ENCODE assay signal across 24 cellular contexts in genomic region chr3:48982686-48983085, GRCh38.
"Had no signal": no experiment of that assay in that cellular context is flagged by ENCODE, and none has a peak within 500 bp of the region (broad histone marks: within the 10 kb centered on the region; RNA-seq: fewer than 3 reads in every experiment).

No MANE protein-coding gene starts in this region.

- H3K27me3 Mint-ChIP-seq: activated naive CD4-positive, alpha-beta T cell treated with anti-CD3 and anti-CD28 coated beads, Interleukin-2, amount 10 ng/mL, durations not matched to agents 7 days and 5 days; stimulated activated naive CD8-positive, alpha-beta T cell treated with anti-CD3 and anti-CD28 coated beads, Interleukin-15, amount 100 ng/mL, for 72 hours; T-cell had no signal

- H3K4me1 Mint-ChIP-seq: endodermal cell had no signal

- H3K4me1 ChIP-seq: gastrocnemius medialis, pancreas, psoas muscle, right atrium auricular region, tibial artery had no signal

- ATAC-seq: gastrocnemius medialis; natural killer cell; pancreas; psoas muscle; stimulated activated naive CD8-positive, alpha-beta T cell treated with anti-CD3 and anti-CD28 coated beads, Interleukin-15, amount 100 ng/mL, for 72 hours; T-cell had no signal

- H3K9me3 Mint-ChIP-seq: activated naive CD4-positive, alpha-beta T cell treated with anti-CD3 and anti-CD28 coated beads, Interleukin-2, amount 10 ng/mL, durations not matched to agents 7 days and 5 days; brain; endodermal cell; natural killer cell; stimulated activated naive CD8-positive, alpha-beta T cell treated with anti-CD3 and anti-CD28 coated beads, Interleukin-15, amount 100 ng/mL, for 72 hours; T-cell; T-helper 2 cell treated with Interferon-gamma antibody and Interleukin-4, amounts not matched to agents 5 μg/mL and 100 μg/mL, for 36 hours had no signal

- H3K27ac ChIP-seq: coronary artery, esophagus squamous epithelium, gastrocnemius medialis, pancreas, psoas muscle, right atrium auricular region, spleen, tibial artery, WERI-Rb-1 had no signal

- H3K9me3 ChIP-seq: esophagus squamous epithelium, gastrocnemius medialis, left ventricle myocardium inferior, pancreas, psoas muscle, right atrium auricular region, spleen, tibial artery had no signal

- H3K4me3 ChIP-seq: coronary artery, esophagus squamous epithelium, gastrocnemius medialis, left ventricle myocardium inferior, pancreas, psoas muscle, right atrium auricular region, spleen, tibial artery had no signal

- H3K4me3 Mint-ChIP-seq: activated naive CD4-positive, alpha-beta T cell treated with anti-CD3 and anti-CD28 coated beads, Interleukin-2, amount 10 ng/mL, durations not matched to agents 7 days and 5 days; brain; endodermal cell; natural killer cell; stimulated activated naive CD8-positive, alpha-beta T cell treated with anti-CD3 and anti-CD28 coated beads, Interleukin-15, amount 100 ng/mL, for 72 hours; T-cell; T-helper 2 cell treated with Interferon-gamma antibody and Interleukin-4, amounts not matched to agents 5 μg/mL and 100 μg/mL, for 36 hours had no signal

- H3K27ac Mint-ChIP-seq: endodermal cell; T-helper 2 cell treated with Interferon-gamma antibody and Interleukin-4, amounts not matched to agents 5 μg/mL and 100 μg/mL, for 36 hours had no signal

- DNase-seq: activated CD4-positive, alpha-beta T cell treated with anti-CD3 and anti-CD28 coated beads, Interleukin-2, amount 50 U/mL, for 1 hour; activated CD4-positive, CD25-positive, alpha-beta regulatory T cell treated with anti-CD3 and anti-CD28 coated beads, Interleukin-2, amount 50 U/mL, for 72 hours; activated effector memory CD4-positive, alpha-beta T cell treated with anti-CD3 and anti-CD28 coated beads, Interleukin-2, amount 50 U/mL, for 16 hours; activated naive CD4-positive, alpha-beta T cell treated with anti-CD3 and anti-CD28 coated beads, Interleukin-2, amount 10 ng/mL, durations not matched to agents 7 days and 5 days; activated T-cell treated with anti-CD3 and anti-CD28 coated beads, Interleukin-2, amount 50 U/mL, for 48 hours; endodermal cell; esophagus squamous epithelium; gastrocnemius medialis; hippocampal formation; left ventricle myocardium inferior; midbrain; natural killer cell; psoas muscle; spleen; stimulated activated CD4-positive, alpha-beta T cell treated with anti-CD3 and anti-CD28 coated beads, Interleukin-4, amount 100 ng/mL, for 1 hour; stimulated activated naive CD8-positive, alpha-beta T cell treated with anti-CD3 and anti-CD28 coated beads, Interleukin-15, amount 100 ng/mL, for 72 hours; T-cell; tibial artery; WERI-Rb-1 had no signal

- H3K27me3 ChIP-seq: esophagus squamous epithelium, gastrocnemius medialis, pancreas, right atrium auricular region, spleen, tibial artery had no signal
